ENCODE assay signal across 15 cellular contexts in the genomic region with DNA sequence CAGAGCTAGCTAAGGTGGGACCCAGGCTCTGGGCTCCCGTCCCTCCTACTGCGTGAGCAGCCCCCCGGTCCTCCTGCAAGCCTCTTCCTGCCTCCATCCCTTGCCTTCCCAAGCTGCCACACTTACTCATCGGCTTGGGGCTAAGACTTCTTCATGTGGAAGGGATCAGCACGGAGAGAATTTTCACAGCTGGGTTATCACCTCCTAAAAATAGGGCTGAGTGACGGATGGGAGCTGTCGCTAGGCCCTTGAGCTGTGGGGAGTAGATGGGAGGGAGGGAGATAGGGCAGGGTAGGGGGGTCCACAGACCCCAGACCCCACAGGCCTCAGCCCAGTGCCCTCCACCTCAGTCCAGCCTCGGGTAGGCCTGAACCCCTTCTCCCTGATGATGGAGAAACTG. TPM values are rescaled to one million over a fixed set of nuclear protein-coding genes. Genes with fewer than 3 reads are reported as not detected.
DNase-seq lines count a peak whose midpoint lies in the region; ATAC-seq and TF ChIP-seq lines count a peak whose summit lies in the region.
"Had no signal": no experiment of that assay in that cellular context is flagged by ENCODE, and none has a peak within 500 bp of the region (broad histone marks: within the 10 kb centered on the region; RNA-seq: fewer than 3 reads in every experiment).

No MANE protein-coding gene starts in this region.

- DNase-seq in caudate nucleus (lab: John Stamatoyannopoulos, UW) (no peak), heart left ventricle (no peak), NCI-H345 (lab: John Stamatoyannopoulos, UW) (no peak)
- no peak for DNase-seq in stimulated activated CD8-positive, alpha-beta memory T cell treated with anti-CD3 and anti-CD28 coated beads, Interleukin-4, amount 100 ng/mL, for 48 hours
- DNase-seq: CD8-positive, alpha-beta T cell; COR-L47; DND-41; GDM1; GM23248 had no signal

- H3K4me1 ChIP-seq in heart left ventricle: peaks cover 4 to 70% (median 14%) of the 10 kb centered on the region in 12 donors
- H3K4me1 ChIP-seq: A549 had no signal

- no peaks in the 10 kb centered on the region for H3K36me3 Mint-ChIP-seq in nephron (ENCODE audit: low read depth)
- H3K36me3 Mint-ChIP-seq: CD14-positive monocyte; CD8-positive, alpha-beta T cell had no signal

- no peak for TF ChIP-seq CTCF in heart left ventricle (IDR thresholded peaks at IDR 0.05)
- TF ChIP-seq CTCF in nephron (IDR thresholded peaks at IDR 0.05; ENCODE audit: unreplicated experiment in 3 of 3): no peak

- ATAC-seq in heart left ventricle: peak; percentile 23 to 53 (median 38)
- ATAC-seq: A549; CD8-positive, alpha-beta T cell; HCT116; HepG2 had no signal

- H3K27ac Mint-ChIP-seq in nephron: peak overlapping the region in 2 of 3 experiments; percentile 48 to 57
- H3K27ac Mint-ChIP-seq: CD8-positive, alpha-beta T cell had no signal

- H3K27me3 ChIP-seq in heart left ventricle: no peaks in the 10 kb centered on the region

- H3K4me3 Mint-ChIP-seq in nephron: no peak overlapping the region
- H3K4me3 Mint-ChIP-seq: CD14-positive monocyte; CD8-positive, alpha-beta T cell had no signal

- no peak overlapping the region for H3K4me3 ChIP-seq in heart left ventricle
- H3K4me3 ChIP-seq: A549, GM23248 had no signal

- WGBS in heart left ventricle, 4 donors: 47 to 62% (median 53%) methylated on average over 7 to 8 of the region's 8 CpGs

- no peaks in the 10 kb centered on the region for H3K9me3 Mint-ChIP-seq in nephron
- H3K9me3 Mint-ChIP-seq: CD14-positive monocyte; CD8-positive, alpha-beta T cell had no signal

- intact Hi-C loops in heart left ventricle (cut with DNase I): no loop called here

- H3K4me1 Mint-ChIP-seq in nephron: peaks cover 49% of the 10 kb centered on the region

- H3K36me3 ChIP-seq in heart left ventricle: no peaks in the 10 kb centered on the region

- H3K27ac ChIP-seq in caudate nucleus (ENCODE audit: low read depth, low read length): peak overlapping the region; percentile 1
- no peak overlapping the region for H3K27ac ChIP-seq in heart left ventricle
- H3K27ac ChIP-seq in temporal lobe (ENCODE audit: low read depth, low read length): peak overlapping the region; percentile 72
- H3K27ac ChIP-seq: A549, GM23248 had no signal

- no peaks in the 10 kb centered on the region for H3K9me3 ChIP-seq in heart left ventricle
- H3K9me3 ChIP-seq: A549 had no signal

- H3K27me3 Mint-ChIP-seq in nephron (ENCODE audit: low read depth): peaks cover 15% of the 10 kb centered on the region

- no peak for TF ChIP-seq POLR2A in heart left ventricle (IDR thresholded peaks at IDR 0.05)

RNA-seq across cellular contexts. Expression of gene FLRT1, which starts 41.0 kb away (rescaled TPM):
- total RNA-seq in heart left ventricle: 1 to 10 TPM in 1 of 9 donors, under 1 TPM in 8; 0.20 to 1.4 (median 0.37) TPM
- under 1 TPM; 0.22 to 0.46 TPM for polyA plus RNA-seq in heart left ventricle
- 7.6 TPM for total RNA-seq in temporal lobe
- total RNA-seq: CD8-positive, alpha-beta T cell had no signal
- polyA plus RNA-seq: CD14-positive monocyte had no signal

Comparison
In these comparisons a context has a peak if more than half of its experiments do, and no peak if none do; other contexts are left out.
1. H3K27ac ChIP-seq: peak in caudate nucleus (single experiment) and temporal lobe (single experiment); none in heart left ventricle (0 of 12).